ENCODE assay signal across 12 cellular contexts in genomic region chr3:171453175-171453868, GRCh38. TPM values are rescaled to one million over a fixed set of nuclear protein-coding genes. Genes with fewer than 3 reads are reported as not detected.
DNase-seq lines count a peak whose midpoint lies in the region; ATAC-seq and TF ChIP-seq lines count a peak whose summit lies in the region.
"Had no signal": no experiment of that assay in that cellular context is flagged by ENCODE, and none has a peak within 500 bp of the region (broad histone marks: within the 10 kb centered on the region; RNA-seq: fewer than 3 reads in every experiment).

No MANE protein-coding gene starts in this region.

- no peak for DNase-seq in heart right ventricle
- DNase-seq in Right ventricle myocardium inferior (ENCODE audit: missing footprints), result no peak
- no peak for DNase-seq in PC-3
- DNase-seq in foreskin fibroblast, result peak in 1 of 2 donors; percentile 13
- DNase-seq in smooth muscle cell (lab: John Stamatoyannopoulos, UW; ENCODE audit: unreplicated experiment), result no peak
- no peak for DNase-seq in DMS114 treated with DMSO at 0.1 percent for 48 hours (lab: John Stamatoyannopoulos, UW; ENCODE audit: unreplicated experiment)
- no peak for DNase-seq in D341Med (ENCODE audit: low spot score)
- no peak for DNase-seq in germinal center (ENCODE audit: low spot score)
- DNase-seq: activated CD8-positive, alpha-beta memory T cell treated with anti-CD3 and anti-CD28 coated beads, Interleukin-2, amount 50 U/mL, for 4 hours; GM23248; NCI-H2171 had no signal

- H3K27me3 ChIP-seq in heart right ventricle (peaks cover 0 to 4% (median 0%) of the 10 kb centered on the region in 7 donors), PC-3 (ENCODE audit: low read length) (no peaks in the 10 kb centered on the region), smooth muscle cell (ENCODE audit: low read depth) (no peaks in the 10 kb centered on the region)
- H3K27me3 ChIP-seq: BLaER1 had no signal

- peak overlapping the region in 5 of 10 donors; percentile 20 to 52 (median 40) for H3K27ac ChIP-seq in heart right ventricle
- no peak overlapping the region for H3K27ac ChIP-seq in PC-3 (ENCODE audit: low read length)
- peak overlapping the region; percentile 7 for H3K27ac ChIP-seq in smooth muscle cell (ENCODE audit: low read depth)
- H3K27ac ChIP-seq: BLaER1, GM23248 had no signal

- H4K20me1 ChIP-seq in PC-3 (ENCODE audit: low read length) (no peaks in the 10 kb centered on the region), smooth muscle cell (ENCODE audit: low read depth) (peaks cover 57% of the 10 kb centered on the region)
- H4K20me1 ChIP-seq: BLaER1 had no signal

- H3K36me3 ChIP-seq in heart right ventricle (no peaks in the 10 kb centered on the region), PC-3 (ENCODE audit: low read depth, low read length) (no peaks in the 10 kb centered on the region), smooth muscle cell (ENCODE audit: low read depth) (no peaks in the 10 kb centered on the region)
- H3K36me3 ChIP-seq: BLaER1 had no signal

- no TSS peak for BruUV-seq in PC-3 (replicated peaks; lab: Mats Ljungman, UMichigan)

- POLR2A ChIA-PET in PC-3 (lab: Charles Lee; ENCODE audit: unreplicated experiment), result no interaction called here

- H3K9ac ChIP-seq in PC-3 (ENCODE audit: low read length) (no peak overlapping the region), smooth muscle cell (ENCODE audit: low read depth) (no peak overlapping the region)
- H3K9ac ChIP-seq: BLaER1, GM23248 had no signal

- no peaks in the 10 kb centered on the region for H3F3A ChIP-seq in PC-3 (ENCODE audit: low read length, unreplicated experiment)
- peaks cover 8% of the 10 kb centered on the region for H3F3A ChIP-seq in smooth muscle cell (ENCODE audit: low read depth)

- intact Hi-C loops in heart right ventricle (cut with DNase I), result loop anchor here in 4 of 10 donors (5.0 to 10.0 kb wide), 3 partner anchors 36 to 139 kb away; no protein-coding TSS in a partner anchor
- intact Hi-C loops in Right ventricle myocardium inferior (cut with DNase I), result no loop called here
- intact Hi-C loops in PC-3 (cut with micrococcal nuclease), result no loop called here

- TF ChIP-seq CTCF in heart right ventricle (IDR thresholded peaks at IDR 0.05) (peak in 6 of 9 donors; percentile 13 to 32 (median 16)), PC-3 (conservative IDR thresholded peaks at IDR 0.05; ENCODE audit: low read depth, low read length) (peak; percentile 57), foreskin fibroblast (IDR thresholded peaks at IDR 0.05; ENCODE audit: low read depth, low read length) (peak; percentile 26), smooth muscle cell (IDR thresholded peaks at IDR 0.05; ENCODE audit: borderline replicate concordance, insufficient read depth, poor library complexity, severe bottlenecking) (peak; percentile 46)

- H3K4me2 ChIP-seq in PC-3 (ENCODE audit: low read length) (no peak overlapping the region), smooth muscle cell (peak overlapping the region; percentile 12)
- H3K4me2 ChIP-seq: BLaER1 had no signal

- H3K4me3 ChIP-seq in heart right ventricle (no peak overlapping the region), PC-3 (ENCODE audit: low read length) (no peak overlapping the region), foreskin fibroblast (ENCODE audit: low read depth in 1 of 2, low read length in 2 of 2) (no peak overlapping the region), smooth muscle cell (no peak overlapping the region)
- H3K4me3 ChIP-seq: BLaER1, GM23248 had no signal

- 56 to 65% methylated on average over 12 of the region's 12 CpGs for WGBS in heart right ventricle, 2 donors
- WGBS in smooth muscle cell (ENCODE audit: low lambda C conversion rate), result 26% methylated on average over 12 of the region's 12 CpGs

- CTCF ChIA-PET in PC-3 (lab: Charles Lee), result no interaction called here

- H3K9me3 ChIP-seq in heart right ventricle (no peaks in the 10 kb centered on the region), PC-3 (ENCODE audit: low read length) (no peaks in the 10 kb centered on the region), smooth muscle cell (replicated peaks; ENCODE audit: low read depth) (no peaks in the 10 kb centered on the region)
- H3K9me3 ChIP-seq: BLaER1 had no signal

- H3K4me1 ChIP-seq in heart right ventricle (peaks cover 0 to 67% (median 38%) of the 10 kb centered on the region in 9 donors), PC-3 (ENCODE audit: insufficient read depth, low read length) (peaks cover 17% of the 10 kb centered on the region), smooth muscle cell (ENCODE audit: low read depth) (no peaks in the 10 kb centered on the region)

- no peaks in the 10 kb centered on the region for H3K9me2 ChIP-seq in PC-3 (replicated peaks; ENCODE audit: low read length)

- H3K79me2 ChIP-seq in PC-3 (ENCODE audit: low read length) (peaks cover 23% of the 10 kb centered on the region), smooth muscle cell (ENCODE audit: low read depth) (peaks cover 57% of the 10 kb centered on the region)

- H2AFZ ChIP-seq in PC-3 (ENCODE audit: low read length) (no peak overlapping the region), smooth muscle cell (ENCODE audit: low read depth) (no peak overlapping the region)
- H2AFZ ChIP-seq: GM23248 had no signal

- ATAC-seq in heart right ventricle (peak in 1 of 8 donors; percentile 31), Right ventricle myocardium inferior (no peak), PC-3 (no peak)

RNA-seq across cellular contexts. Expression of gene TNIK, which starts 6.9 kb away (rescaled TPM):
- total RNA-seq in heart right ventricle, result 10 to 100 TPM; 20.5 to 51.9 (median 38.8) TPM
- polyA plus RNA-seq in heart right ventricle, result 10 to 100 TPM in 1 of 2 donors, 1 to 10 TPM in 1; 9.3 to 10.0 TPM
- total RNA-seq in Right ventricle myocardium inferior, result 29.1 TPM
- 7.0 and 12.0 TPM in 2 replicates for total RNA-seq in PC-3 (2014; rRNA removed)
- 12.5 and 20.0 TPM in 2 replicates for total RNA-seq in smooth muscle cell
- 10.1 and 10.4 TPM in 2 replicates for polyA plus RNA-seq in smooth muscle cell
